9 cellular contexts compared by ENCODE assay signal in the genomic region with DNA sequence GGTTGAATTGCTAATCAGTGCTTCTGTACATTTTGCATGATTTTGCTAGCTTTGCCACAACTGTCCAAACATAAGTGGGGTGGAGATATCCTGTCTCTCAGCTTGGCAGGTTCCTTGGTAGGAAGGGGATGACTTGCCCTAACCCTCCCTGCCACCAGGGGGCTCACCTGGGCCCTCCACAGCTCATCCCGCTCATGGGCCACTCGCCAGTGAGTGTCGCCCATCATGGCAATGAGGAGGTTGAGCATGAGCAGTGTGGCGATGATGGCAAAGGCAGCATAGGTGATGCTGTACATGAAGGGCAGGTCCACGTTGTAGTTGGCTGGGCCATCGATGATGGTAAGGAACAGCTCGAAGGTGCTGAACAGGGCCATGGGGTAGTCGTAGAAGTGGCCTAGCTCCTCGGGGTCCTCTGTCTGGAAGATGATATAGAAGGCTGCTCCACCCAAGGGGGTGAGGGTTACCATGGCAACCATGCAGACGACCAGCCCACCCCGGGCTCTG. TPM values are rescaled to one million over a fixed set of nuclear protein-coding genes. Genes with fewer than 3 reads are reported as not detected.
A peak's percentile ranks its signal among the peaks of the same experiment; 100 is the strongest.
DNase-seq lines count a peak whose midpoint lies in the region; ATAC-seq and TF ChIP-seq lines count a peak whose summit lies in the region.
"Had no signal": no experiment of that assay in that cellular context is flagged by ENCODE, and none has a peak within 500 bp of the region (broad histone marks: within the 10 kb centered on the region; RNA-seq: fewer than 3 reads in every experiment).

No MANE protein-coding gene starts in this region.

- H3K27ac ChIP-seq in mammary epithelial cell (ENCODE audit: insufficient read depth, low read depth, low read length) = no peak overlapping the region
- no peak overlapping the region for H3K27ac ChIP-seq in prostate gland
- no peak overlapping the region for H3K27ac ChIP-seq in CD8-positive, alpha-beta memory T cell (ENCODE audit: low read depth, low read length)

- peaks cover under 1 to 6% of the 10 kb centered on the region in 2 donors for H3K27me3 Mint-ChIP-seq in CD8-positive, alpha-beta memory T cell

- no TSS peak for BruUV-seq in mammary epithelial cell (replicated peaks; lab: Mats Ljungman, UMichigan)

- TF ChIP-seq CTCF in GM12865 (IDR thresholded peaks at IDR 0.05; ENCODE audit: insufficient read depth, low read depth, low read length, missing control alignments) (peak; percentile 84), mammary epithelial cell (conservative IDR thresholded peaks at IDR 0.05 in 1 of 2, IDR thresholded peaks at IDR 0.05 in 1 of 2; ENCODE audit: extremely low read depth in 1 of 2, insufficient read depth in 1 of 2, low read depth in 1 of 2, low read length in 2 of 2) (peak; percentile 57 to 67), prostate gland (IDR thresholded peaks at IDR 0.05) (peak; percentile 33 to 64 (median 50))

- no peak overlapping the region for H2AFZ ChIP-seq in mammary epithelial cell (ENCODE audit: low read depth, low read length)

- H3K9me3 ChIP-seq in mammary epithelial cell (replicated peaks; ENCODE audit: insufficient read depth, low read length) (no peaks in the 10 kb centered on the region), prostate gland (no peaks in the 10 kb centered on the region)
- H3K9me3 ChIP-seq in CD8-positive, alpha-beta memory T cell (ENCODE audit: low read length) = no peaks in the 10 kb centered on the region

- H3K4me3 Mint-ChIP-seq in CD8-positive, alpha-beta memory T cell = no peak overlapping the region
- H3K4me3 Mint-ChIP-seq: T-helper 1 cell treated with Interleukin-12 subunit alpha and Interleukin-12 subunit beta and Interleukin-4 antibody, amounts not matched to agents 30 μg/mL and 1 μg/mL, for 36 hours had no signal

- H3K36me3 ChIP-seq in mammary epithelial cell (ENCODE audit: insufficient read depth, low read length) = no peaks in the 10 kb centered on the region
- no peaks in the 10 kb centered on the region for H3K36me3 ChIP-seq in prostate gland
- no peaks in the 10 kb centered on the region for H3K36me3 ChIP-seq in CD8-positive, alpha-beta memory T cell (ENCODE audit: insufficient read depth, low read length)

- H4K20me1 ChIP-seq in mammary epithelial cell (ENCODE audit: insufficient read depth, low read length) = no peaks in the 10 kb centered on the region

- peaks cover 0 to 13% (median 6%) of the 10 kb centered on the region in 3 donors for H3K36me3 Mint-ChIP-seq in CD8-positive, alpha-beta memory T cell

- CTCF ChIA-PET in mammary epithelial cell (lab: Charles Lee; ENCODE audit: low non-redundant PET) = interaction anchor here (1.0 kb wide), 1 partner anchor 88 kb away, joined by 3 read pairs; no protein-coding TSS in a partner anchor
- CTCF ChIA-PET in CD8-positive, alpha-beta memory T cell (lab: Charles Lee) = interaction anchor here (1.1 to 1.8 kb wide), 3 partner anchors 10 to 130 kb away, joined by 4 to 5 read pairs (median 5); no protein-coding TSS in a partner anchor

- no peak overlapping the region for H3K4me3 ChIP-seq in GM12865 (ENCODE audit: low read depth, low read length)
- no peak overlapping the region for H3K4me3 ChIP-seq in mammary epithelial cell (replicated peaks in 1 of 3; ENCODE audit: insufficient read depth in 1 of 3, low read depth in 2 of 3, low read length in 3 of 3)
- H3K4me3 ChIP-seq in prostate gland = no peak overlapping the region
- H3K4me3 ChIP-seq in CD8-positive, alpha-beta memory T cell (ENCODE audit: low read length) = no peak overlapping the region

- H3K79me2 ChIP-seq in mammary epithelial cell (ENCODE audit: insufficient read depth, low read length) = no peaks in the 10 kb centered on the region

- no peak overlapping the region for H3K9ac ChIP-seq in mammary epithelial cell (ENCODE audit: insufficient read depth, low read length)

- no peak overlapping the region for H3K4me2 ChIP-seq in mammary epithelial cell (ENCODE audit: insufficient read depth, low read depth, low read length)

- in situ Hi-C loops in mammary epithelial cell (cut with MboI; ENCODE audit: low sequenced_read_pairs in 2 of 2) = loop anchor here in 1 of 2 donors (25.0 kb wide), 1 partner anchor 339 kb away; a partner anchor contains a TSS

- H3K27me3 ChIP-seq in mammary epithelial cell (ENCODE audit: insufficient read depth, low read length) = no peaks in the 10 kb centered on the region
- no peaks in the 10 kb centered on the region for H3K27me3 ChIP-seq in prostate gland (replicated peaks; ENCODE audit: insufficient read depth)
- H3K27me3 ChIP-seq in CD8-positive, alpha-beta memory T cell (ENCODE audit: insufficient read depth, low read length, poor library complexity, severe bottlenecking) = no peaks in the 10 kb centered on the region

- no peak for TF ChIP-seq POLR2A in prostate gland (IDR thresholded peaks at IDR 0.05)

- no peaks in the 10 kb centered on the region for H3K4me1 Mint-ChIP-seq in CD8-positive, alpha-beta memory T cell

- 96% methylated on average over 4 of the region's 11 CpGs for WGBS in mammary epithelial cell (ENCODE audit: low coverage, missing lambda C conversion rate)
- whole genome bisulfite sequencing in prostate gland = 84% methylated on average over 11 of the region's 11 CpGs

- dilution Hi-C loops in mammary epithelial cell (cut with HindIII; ENCODE audit: low sequenced_read_pairs) = no loop called here

- H3K4me1 ChIP-seq in mammary epithelial cell (ENCODE audit: insufficient read depth, low read length) = no peaks in the 10 kb centered on the region
- no peaks in the 10 kb centered on the region for H3K4me1 ChIP-seq in prostate gland (replicated peaks)
- H3K4me1 ChIP-seq in CD8-positive, alpha-beta memory T cell (ENCODE audit: insufficient read depth, low read length) = no peaks in the 10 kb centered on the region

- POLR2A ChIA-PET in CD8-positive, alpha-beta memory T cell (lab: Charles Lee) = no interaction called here

- peak; percentile 49 for DNase-seq in GM12865 (ENCODE audit: low read depth)
- DNase-seq in NCI-H69 (lab: John Stamatoyannopoulos, UW) = peak; percentile 14
- no peak for DNase-seq in mammary epithelial cell
- DNase-seq in prostate gland (ENCODE audit: low spot score) = no peak
- DNase-seq in NOMO-1 (lab: John Stamatoyannopoulos, UW; ENCODE audit: unreplicated experiment in 2 of 2) = no peak
- DNase-seq in dedifferentiated amniotic fluid mesenchymal stem cell (ENCODE audit: extremely low spot score) = no peak
- no peak for DNase-seq in CD8-positive, alpha-beta memory T cell

- no peak overlapping the region for H3K27ac Mint-ChIP-seq in CD8-positive, alpha-beta memory T cell
- H3K27ac Mint-ChIP-seq: T-helper 1 cell treated with Interleukin-12 subunit alpha and Interleukin-12 subunit beta and Interleukin-4 antibody, amounts not matched to agents 30 μg/mL and 1 μg/mL, for 36 hours had no signal

- no peaks in the 10 kb centered on the region for H3K9me3 Mint-ChIP-seq in CD8-positive, alpha-beta memory T cell
- H3K9me3 Mint-ChIP-seq: T-helper 1 cell treated with Interleukin-12 subunit alpha and Interleukin-12 subunit beta and Interleukin-4 antibody, amounts not matched to agents 30 μg/mL and 1 μg/mL, for 36 hours had no signal

- peak; percentile 76 for ATAC-seq in GM21576 (IDR thresholded peaks at IDR 0.05; ENCODE audit: unreplicated experiment)

- intact Hi-C loops in mammary epithelial cell (cut with micrococcal nuclease) (loop anchor here (2.0 kb wide), 1 partner anchor 129 kb away; no protein-coding TSS in a partner anchor), prostate gland (cut with DNase I) (no loop called here)

RNA-seq across cellular contexts. Expression of a gene that starts 12.2 kb away (rescaled TPM):
- total RNA-seq in mammary epithelial cell (1 to 10 TPM in 1 of 2 donors, under 1 TPM in 1; 0.71 to 5.2 TPM), prostate gland (10 to 100 TPM; 47.0 to 82.0 TPM)
- 2.5 TPM for polyA plus RNA-seq in mammary epithelial cell
- polyA minus RNA-seq in mammary epithelial cell = 5.5 TPM
- not detected for total RNA-seq in CD8-positive, alpha-beta memory T cell
- polyA plus RNA-seq in CD8-positive, alpha-beta memory T cell = not detected

RNA-seq across cellular contexts. Expression of a gene that starts 18.5 kb away (rescaled TPM):
- total RNA-seq in mammary epithelial cell = under 1 TPM; 0.66 to 0.83 TPM
- polyA plus RNA-seq in mammary epithelial cell = 0.95 TPM
- polyA minus RNA-seq in mammary epithelial cell = 0.41 TPM
- total RNA-seq in prostate gland = 100 to 1,000 TPM in 1 of 2 donors, 10 to 100 TPM in 1; 98.1 to 122 TPM
- 1 to 10 TPM; 6.0 to 8.1 TPM for total RNA-seq in CD8-positive, alpha-beta memory T cell
- polyA plus RNA-seq in CD8-positive, alpha-beta memory T cell = 13.7 TPM

Comparison
In these comparisons a context has a peak if more than half of its experiments do, and no peak if none do; other contexts are left out.
1. DNase-seq: peak in GM12865 (single experiment) and NCI-H69 (single experiment); none in mammary epithelial cell (single experiment), prostate gland (single experiment), NOMO-1 (0 of 2), dedifferentiated amniotic fluid mesenchymal stem cell (single experiment) and CD8-positive, alpha-beta memory T cell (0 of 5).
2. RNA of a gene that starts 12.2 kb away (total RNA-seq): 47.0 to 82.0 TPM in prostate gland; 0.71 to 5.2 TPM in mammary epithelial cell and not detected in CD8-positive, alpha-beta memory T cell; every median in the first group is over 4 times any median in the second.
3. RNA of a gene that starts 18.5 kb away (total RNA-seq): 98.1 to 122 TPM in prostate gland; 6.0 to 8.1 TPM in CD8-positive, alpha-beta memory T cell and 0.66 to 0.83 TPM in mammary epithelial cell; every median in the first group is over 10 times any median in the second.
4. Peak in every context shown above with its lines, with median percentiles within 50 percentile points of each other: CTCF ChIP-seq.